ENCODE assay signal across 13 cellular contexts in genomic region chr20:57374931-57375651, GRCh38. TPM values are rescaled to one million over a fixed set of nuclear protein-coding genes. Genes with fewer than 3 reads are reported as not detected.
DNase-seq lines count a peak whose midpoint lies in the region; ATAC-seq, FAIRE-seq and TF ChIP-seq lines count a peak whose summit lies in the region.
"Had no signal": no experiment of that assay in that cellular context is flagged by ENCODE, and none has a peak within 500 bp of the region (broad histone marks: within the 10 kb centered on the region; RNA-seq: fewer than 3 reads in every experiment).

No MANE protein-coding gene starts in this region.

- no peak for TF ChIP-seq POLR2A in tibial nerve (IDR thresholded peaks at IDR 0.05)

- FAIRE-seq in astrocyte (lab: Jason Lieb, UNC), result no peak

- TF ChIP-seq EP300 in tibial nerve (IDR thresholded peaks at IDR 0.05), result peak in 1 of 2 donors; percentile 55

- H3K27me3 Mint-ChIP-seq in activated T-cell treated with anti-CD3 and anti-CD28 coated beads, Interleukin-2, amount 50 U/mL, for 24 hours, result no peaks in the 10 kb centered on the region
- H3K27me3 Mint-ChIP-seq in astrocyte (ENCODE audit: low read depth, unreplicated experiment), result no peaks in the 10 kb centered on the region

- no peaks in the 10 kb centered on the region for H3K79me2 ChIP-seq in astrocyte (ENCODE audit: insufficient read depth, low read length)

- no peak overlapping the region for H3K4me3 Mint-ChIP-seq in activated T-cell treated with anti-CD3 and anti-CD28 coated beads, Interleukin-2, amount 50 U/mL, for 24 hours
- peak overlapping the region; percentile 41 for H3K4me3 Mint-ChIP-seq in astrocyte (ENCODE audit: unreplicated experiment)
- H3K4me3 Mint-ChIP-seq: activated T-cell treated with anti-CD3 and anti-CD28 coated beads, Interleukin-2, amount 50 U/mL, for 72 hours; nephron had no signal

- H3K27ac Mint-ChIP-seq in activated T-cell treated with anti-CD3 and anti-CD28 coated beads, Interleukin-2, amount 50 U/mL, for 24 hours, result peak overlapping the region; percentile 84
- H3K27ac Mint-ChIP-seq in astrocyte (ENCODE audit: unreplicated experiment), result no peak overlapping the region
- H3K27ac Mint-ChIP-seq: nephron had no signal

- intact Hi-C loops in left lung (cut with DNase I), result no loop called here

- peaks cover 100% of the 10 kb centered on the region for H3K36me3 Mint-ChIP-seq in activated T-cell treated with anti-CD3 and anti-CD28 coated beads, Interleukin-2, amount 50 U/mL, for 24 hours (ENCODE audit: low read depth)
- peaks cover 46% of the 10 kb centered on the region for H3K36me3 Mint-ChIP-seq in astrocyte (ENCODE audit: low read depth, unreplicated experiment)

- H3K4me1 Mint-ChIP-seq in activated T-cell treated with anti-CD3 and anti-CD28 coated beads, Interleukin-2, amount 50 U/mL, for 24 hours (ENCODE audit: low read depth), result peaks cover 40% of the 10 kb centered on the region
- no peaks in the 10 kb centered on the region for H3K4me1 Mint-ChIP-seq in astrocyte (ENCODE audit: low read depth, unreplicated experiment)
- H3K4me1 Mint-ChIP-seq: nephron had no signal

- H3K27me3 ChIP-seq in astrocyte (ENCODE audit: insufficient read depth, low read length) (no peaks in the 10 kb centered on the region), left lung (no peaks in the 10 kb centered on the region), tibial nerve (no peaks in the 10 kb centered on the region), WERI-Rb-1 (ENCODE audit: insufficient read depth, low read depth, severe bottlenecking) (no peaks in the 10 kb centered on the region)
- H3K27me3 ChIP-seq: vagina had no signal

- H3K4me3 ChIP-seq in astrocyte (ENCODE audit: insufficient read depth, low read depth, low read length) (no peak overlapping the region), left lung (peak overlapping the region in 1 of 2 donors; percentile 37), tibial nerve (peak overlapping the region in 1 of 4 donors; percentile 26), WERI-Rb-1 (ENCODE audit: low read depth, low read length) (no peak overlapping the region)
- H3K4me3 ChIP-seq: vagina had no signal

- no peak overlapping the region for H3K4me2 ChIP-seq in astrocyte (ENCODE audit: low read length)

- peaks cover 35% of the 10 kb centered on the region for H4K20me1 ChIP-seq in astrocyte (ENCODE audit: insufficient read depth, low read length)

- TF ChIP-seq CTCF in astrocyte (IDR thresholded peaks at IDR 0.05; ENCODE audit: insufficient read depth, low read depth, low read length) (no peak), left lung (IDR thresholded peaks at IDR 0.05) (no peak), tibial nerve (IDR thresholded peaks at IDR 0.05) (no peak), WERI-Rb-1 (IDR thresholded peaks at IDR 0.05; ENCODE audit: low read depth, low read length) (no peak)

- no peak for DNase-seq in activated T-cell treated with anti-CD3 and anti-CD28 coated beads, Interleukin-2, amount 50 U/mL, for 24 hours
- DNase-seq in activated T-cell treated with anti-CD3 and anti-CD28 coated beads, Interleukin-2, amount 50 U/mL, for 1 hour, result no peak
- DNase-seq in astrocyte (ENCODE audit: low read depth) (no peak), left lung (peak; percentile 80 to 86), tibial nerve (ENCODE audit: low spot score in 2 of 2) (no peak), SW480 (ENCODE audit: low spot score) (no peak), WERI-Rb-1 (no peak)
- DNase-seq in stimulated activated naive CD4-positive, alpha-beta T cell (lab: John Stamatoyannopoulos, UW), result no peak
- DNase-seq: activated T-cell treated with anti-CD3 and anti-CD28 coated beads, Interleukin-2, amount 50 U/mL, for 72 hours; NCI-H2171 treated with DMSO at 0.1 percent for 48 hours had no signal

- ATAC-seq in left lung, result peak; percentile 84
- ATAC-seq: activated T-cell treated with anti-CD3 and anti-CD28 coated beads, Interleukin-2, amount 50 U/mL, for 72 hours had no signal

- 66 to 79% methylated on average over 13 to 14 of the region's 14 CpGs for WGBS in tibial nerve, 2 donors

- H3K9me3 Mint-ChIP-seq in activated T-cell treated with anti-CD3 and anti-CD28 coated beads, Interleukin-2, amount 50 U/mL, for 24 hours, result no peaks in the 10 kb centered on the region
- H3K9me3 Mint-ChIP-seq in astrocyte (ENCODE audit: unreplicated experiment), result no peaks in the 10 kb centered on the region
- H3K9me3 Mint-ChIP-seq: activated T-cell treated with anti-CD3 and anti-CD28 coated beads, Interleukin-2, amount 50 U/mL, for 72 hours; nephron had no signal

- H3K27ac ChIP-seq in astrocyte (ENCODE audit: low read depth, low read length), result no peak overlapping the region
- peak overlapping the region; percentile 19 to 87 for H3K27ac ChIP-seq in left lung
- peak overlapping the region in 3 of 4 donors; percentile 3 to 55 (median 29) for H3K27ac ChIP-seq in tibial nerve
- no peak overlapping the region for H3K27ac ChIP-seq in WERI-Rb-1
- H3K27ac ChIP-seq: vagina had no signal

- H2AFZ ChIP-seq in astrocyte (ENCODE audit: low read depth, low read length), result no peak overlapping the region

- no peak overlapping the region for H3K9ac ChIP-seq in astrocyte (ENCODE audit: low read length)

- H3K4me1 ChIP-seq in astrocyte (ENCODE audit: insufficient read depth, low read length), result no peaks in the 10 kb centered on the region
- peaks cover 0 to 28% of the 10 kb centered on the region in 2 donors for H3K4me1 ChIP-seq in left lung
- peaks cover 0 to 5% (median 0%) of the 10 kb centered on the region in 4 donors for H3K4me1 ChIP-seq in tibial nerve
- H3K4me1 ChIP-seq: vagina had no signal

- H3K36me3 ChIP-seq in astrocyte (ENCODE audit: insufficient read depth, low read length) (peaks cover 42% of the 10 kb centered on the region), left lung (peaks cover 0 to 95% of the 10 kb centered on the region in 2 donors), tibial nerve (peaks cover 0 to 100% (median 33%) of the 10 kb centered on the region in 3 donors), WERI-Rb-1 (peaks cover 79% of the 10 kb centered on the region)

- H3K9me3 ChIP-seq in astrocyte (ENCODE audit: insufficient read depth, low read depth, low read length) (no peaks in the 10 kb centered on the region), left lung (no peaks in the 10 kb centered on the region), tibial nerve (no peaks in the 10 kb centered on the region), WERI-Rb-1 (ENCODE audit: severe bottlenecking) (no peaks in the 10 kb centered on the region)
- H3K9me3 ChIP-seq: vagina had no signal

RNA-seq across cellular contexts. Expression of gene RBM38, which starts 16.1 kb away (rescaled TPM):
- total RNA-seq in astrocyte (33.8 and 43.5 TPM in 2 replicates), left lung (10 to 100 TPM; 17.6 to 20.0 TPM), tibial nerve (10 to 100 TPM in 1 of 4 donors, 1 to 10 TPM in 3; 4.8 to 14.4 (median 5.8) TPM)

RNA-seq across cellular contexts. Expression of gene RAE1, which starts 24.0 kb away (rescaled TPM):
- total RNA-seq in astrocyte (29.2 and 31.1 TPM in 2 replicates), left lung (10 to 100 TPM; 16.4 to 18.1 TPM), tibial nerve (10 to 100 TPM; 12.6 to 20.9 (median 19.0) TPM)

RNA-seq across cellular contexts. Expression of gene SPO11, which starts 45.5 kb away (rescaled TPM):
- not detected in 2 replicates for total RNA-seq in astrocyte
- total RNA-seq in left lung, result not detected
- total RNA-seq in tibial nerve, result not detected
- total RNA-seq: activated T-cell treated with anti-CD3 and anti-CD28 coated beads, Interleukin-2, amount 50 U/mL, for 72 hours; T-helper 1 cell treated with Interleukin-12 subunit alpha and Interleukin-12 subunit beta and Interleukin-4 antibody, amounts not matched to agents 30 ng/mL and 1 ng/mL, for 36 hours; vagina had no signal

Comparison
In these comparisons a context has a peak if more than half of its experiments do, and no peak if none do; other contexts are left out.
1. DNase-seq: peak in left lung (2 of 2); none in activated T-cell treated with anti-CD3 and anti-CD28 coated beads, Interleukin-2, amount 50 U/mL, for 24 hours (single experiment), activated T-cell treated with anti-CD3 and anti-CD28 coated beads, Interleukin-2, amount 50 U/mL, for 1 hour (single experiment), astrocyte (single experiment), tibial nerve (0 of 2), SW480 (single experiment), stimulated activated naive CD4-positive, alpha-beta T cell (0 of 6) and WERI-Rb-1 (single experiment).
2. H3K27ac ChIP-seq: peak in left lung (2 of 2) and tibial nerve (3 of 4); none in astrocyte (single experiment) and WERI-Rb-1 (single experiment).